In genomic region chr9:124773473-124774130, GRCh38 we compare ENCODE assay signal across 14 cellular contexts. TPM values are rescaled to one million over a fixed set of nuclear protein-coding genes. Genes with fewer than 3 reads are reported as not detected.
A peak's percentile ranks its signal among the peaks of the same experiment; 100 is the strongest.
DNase-seq lines count a peak whose midpoint lies in the region; ATAC-seq and TF ChIP-seq lines count a peak whose summit lies in the region.
"Had no signal": no experiment of that assay in that cellular context is flagged by ENCODE, and none has a peak within 500 bp of the region (broad histone marks: within the 10 kb centered on the region; RNA-seq: fewer than 3 reads in every experiment).

No MANE protein-coding gene starts in this region.

- no peak for DNase-seq in activated CD8-positive, alpha-beta T cell treated with anti-CD3 and anti-CD28 coated beads for 36 hours
- DNase-seq in activated CD8-positive, alpha-beta T cell treated with anti-CD3 and anti-CD28 coated beads, Interleukin-2, amount 10 ng/mL, durations not matched to agents 7 days and 5 days: no peak
- DNase-seq in GM13976 (ENCODE audit: low spot score): peak; percentile 21
- DNase-seq in cerebellar cortex (ENCODE audit: low spot score): no peak
- DNase-seq in NCI-H774 (lab: John Stamatoyannopoulos, UW): no peak
- DNase-seq in stimulated activated naive CD4-positive, alpha-beta T cell (lab: John Stamatoyannopoulos, UW): no peak
- DNase-seq: NCI-H1436 treated with DMSO at 0.1 percent for 48 hours had no signal

- no peaks in the 10 kb centered on the region for H3K9me3 Mint-ChIP-seq in activated CD8-positive, alpha-beta T cell treated with anti-CD3 and anti-CD28 coated beads for 36 hours
- no peaks in the 10 kb centered on the region for H3K9me3 Mint-ChIP-seq in activated CD8-positive, alpha-beta T cell treated with anti-CD3 and anti-CD28 coated beads, Interleukin-2, amount 10 ng/mL, durations not matched to agents 7 days and 5 days (ENCODE audit: insufficient read depth)
- peaks cover 0 to 11% (median 0%) of the 10 kb centered on the region in 5 experiments for H3K9me3 Mint-ChIP-seq in brain
- no peaks in the 10 kb centered on the region for H3K9me3 Mint-ChIP-seq in nephron
- H3K9me3 Mint-ChIP-seq: activated CD4-positive, alpha-beta T cell treated with anti-CD3 and anti-CD28 coated beads, Interleukin-2, amount 10 ng/mL, durations not matched to agents 24 days and 14 days; nephron progenitor cell had no signal

- no peak overlapping the region for H3K27ac Mint-ChIP-seq in activated CD8-positive, alpha-beta T cell treated with anti-CD3 and anti-CD28 coated beads for 36 hours
- no peak overlapping the region for H3K27ac Mint-ChIP-seq in activated CD8-positive, alpha-beta T cell treated with anti-CD3 and anti-CD28 coated beads, Interleukin-2, amount 10 ng/mL, durations not matched to agents 7 days and 5 days
- peak overlapping the region in 1 of 5 experiments; percentile 93 for H3K27ac Mint-ChIP-seq in brain
- peak overlapping the region in 1 of 3 experiments; percentile 17 for H3K27ac Mint-ChIP-seq in nephron
- H3K27ac Mint-ChIP-seq: H9, nephron progenitor cell had no signal

- ATAC-seq in activated CD8-positive, alpha-beta T cell treated with anti-CD3 and anti-CD28 coated beads for 36 hours: no peak
- ATAC-seq in activated CD8-positive, alpha-beta T cell treated with anti-CD3 and anti-CD28 coated beads, Interleukin-2, amount 10 ng/mL, durations not matched to agents 7 days and 5 days: no peak
- ATAC-seq: gastroesophageal sphincter had no signal

- H3K36me3 Mint-ChIP-seq in activated CD8-positive, alpha-beta T cell treated with anti-CD3 and anti-CD28 coated beads for 36 hours (ENCODE audit: low read depth): no peaks in the 10 kb centered on the region
- peaks cover 1% of the 10 kb centered on the region for H3K36me3 Mint-ChIP-seq in activated CD8-positive, alpha-beta T cell treated with anti-CD3 and anti-CD28 coated beads, Interleukin-2, amount 10 ng/mL, durations not matched to agents 7 days and 5 days (ENCODE audit: low read depth)
- no peaks in the 10 kb centered on the region for H3K36me3 Mint-ChIP-seq in brain
- no peaks in the 10 kb centered on the region for H3K36me3 Mint-ChIP-seq in nephron (ENCODE audit: low read depth)

- peak overlapping the region; percentile 22 for H3K4me3 Mint-ChIP-seq in activated CD8-positive, alpha-beta T cell treated with anti-CD3 and anti-CD28 coated beads for 36 hours
- H3K4me3 Mint-ChIP-seq in activated CD8-positive, alpha-beta T cell treated with anti-CD3 and anti-CD28 coated beads, Interleukin-2, amount 10 ng/mL, durations not matched to agents 7 days and 5 days: no peak overlapping the region
- peak overlapping the region in 3 of 5 experiments; percentile 2 to 87 (median 8) for H3K4me3 Mint-ChIP-seq in brain
- H3K4me3 Mint-ChIP-seq in nephron: peak overlapping the region; percentile 40 to 81 (median 65)
- H3K4me3 Mint-ChIP-seq: nephron progenitor cell had no signal

- H3K4me1 Mint-ChIP-seq in activated CD8-positive, alpha-beta T cell treated with anti-CD3 and anti-CD28 coated beads for 36 hours (ENCODE audit: low read depth): peaks cover 40% of the 10 kb centered on the region
- peaks cover 53% of the 10 kb centered on the region for H3K4me1 Mint-ChIP-seq in activated CD8-positive, alpha-beta T cell treated with anti-CD3 and anti-CD28 coated beads, Interleukin-2, amount 10 ng/mL, durations not matched to agents 7 days and 5 days (ENCODE audit: low read depth)
- H3K4me1 Mint-ChIP-seq in brain: peaks cover 48% of the 10 kb centered on the region
- peaks cover 35% of the 10 kb centered on the region for H3K4me1 Mint-ChIP-seq in nephron

- POLR2A ChIA-PET in activated CD8-positive, alpha-beta T cell treated with anti-CD3 and anti-CD28 coated beads for 36 hours (lab: Charles Lee): interaction anchor here (0.6 to 8.8 kb wide), 3 partner anchors 84 to 904 kb away, joined by 3 to 120 read pairs (median 9); partner anchors contain the start of genes ARPC5L, RPL35 and WDR38
- POLR2A ChIA-PET in activated CD8-positive, alpha-beta T cell treated with anti-CD3 and anti-CD28 coated beads, Interleukin-2, amount 10 ng/mL, durations not matched to agents 7 days and 5 days (lab: Charles Lee): interaction anchor here (1.0 kb wide), 1 partner anchor 88 kb away, joined by 7 read pairs; the partner anchor contains the start of genes ARPC5L and RPL35

- H3K27me3 Mint-ChIP-seq in activated CD8-positive, alpha-beta T cell treated with anti-CD3 and anti-CD28 coated beads for 36 hours: peaks cover 54% of the 10 kb centered on the region
- peaks cover 49% of the 10 kb centered on the region for H3K27me3 Mint-ChIP-seq in activated CD8-positive, alpha-beta T cell treated with anti-CD3 and anti-CD28 coated beads, Interleukin-2, amount 10 ng/mL, durations not matched to agents 7 days and 5 days (ENCODE audit: low read depth)
- H3K27me3 Mint-ChIP-seq in brain: peaks cover 73% of the 10 kb centered on the region
- peaks cover 55% of the 10 kb centered on the region for H3K27me3 Mint-ChIP-seq in nephron (ENCODE audit: low read depth)

- TF ChIP-seq CTCF in activated CD8-positive, alpha-beta T cell treated with anti-CD3 and anti-CD28 coated beads for 36 hours (IDR thresholded peaks at IDR 0.05): no peak
- no peak for TF ChIP-seq CTCF in GM13976 (IDR thresholded peaks at IDR 0.05; ENCODE audit: borderline replicate concordance, control extremely low read depth, extremely low read depth, insufficient read depth, missing control alignments)
- no peak for TF ChIP-seq CTCF in brain (conservative IDR thresholded peaks at IDR 0.05)
- TF ChIP-seq CTCF in nephron (IDR thresholded peaks at IDR 0.05; ENCODE audit: unreplicated experiment in 3 of 3): no peak

- CTCF ChIA-PET in activated CD8-positive, alpha-beta T cell treated with anti-CD3 and anti-CD28 coated beads for 36 hours (lab: Charles Lee): interaction anchor here (0.6 to 13.8 kb wide), 15 partner anchors 7 to 595 kb away, joined by 3 to 431 read pairs (median 5); partner anchors contain the start of genes ARPC5L, RPL35 and WDR38
- CTCF ChIA-PET in activated CD8-positive, alpha-beta T cell treated with anti-CD3 and anti-CD28 coated beads, Interleukin-2, amount 10 ng/mL, durations not matched to agents 7 days and 5 days (lab: Charles Lee): interaction anchor here (1.2 to 12.6 kb wide), 14 partner anchors 8 to 450 kb away, joined by 3 to 316 read pairs (median 6); partner anchors contain the start of genes ARPC5L, RPL35 and WDR38

- in situ Hi-C loops in GM13976 (cut with MboI; ENCODE audit: low sequenced_read_pairs, unreplicated experiment): loop anchor here (5.0 kb wide), 1 partner anchor 74 kb away; no protein-coding TSS in a partner anchor

- intact Hi-C loops in activated CD8-positive, alpha-beta T cell treated with anti-CD3 and anti-CD28 coated beads for 36 hours (cut with micrococcal nuclease): loop anchor here (1.0 kb wide), 1 partner anchor 80 kb away; the partner anchor contains the start of gene WDR38

RNA-seq across cellular contexts. Expression of gene NR6A1, which starts 2.5 kb away (rescaled TPM):
- total RNA-seq in activated CD8-positive, alpha-beta T cell treated with anti-CD3 and anti-CD28 coated beads for 36 hours: 1 to 10 TPM in 1 of 2 experiments, under 1 TPM in 1; 0.74 to 1.1 TPM
- total RNA-seq in activated CD8-positive, alpha-beta T cell treated with anti-CD3 and anti-CD28 coated beads, Interleukin-2, amount 10 ng/mL, durations not matched to agents 7 days and 5 days: under 1 TPM; 0.18 to 0.26 TPM
- polyA plus RNA-seq in brain (ENCODE audit: insufficient read depth, low read depth, low replicate concordance): 0.53 TPM
- polyA plus RNA-seq: CD4-positive, alpha-beta memory T cell had no signal

RNA-seq across cellular contexts. Expression of gene OLFML2A, which starts 3.3 kb away (rescaled TPM):
- total RNA-seq in activated CD8-positive, alpha-beta T cell treated with anti-CD3 and anti-CD28 coated beads for 36 hours: not detected
- total RNA-seq in activated CD8-positive, alpha-beta T cell treated with anti-CD3 and anti-CD28 coated beads, Interleukin-2, amount 10 ng/mL, durations not matched to agents 7 days and 5 days: not detected
- 6.3 TPM for polyA plus RNA-seq in brain (ENCODE audit: insufficient read depth, low read depth, low replicate concordance)
- total RNA-seq: activated CD4-positive, alpha-beta T cell treated with anti-CD3 and anti-CD28 coated beads, Interleukin-2, amount 10 ng/mL, durations not matched to agents 24 days and 14 days; CD4-positive, alpha-beta memory T cell had no signal
- polyA plus RNA-seq: CD4-positive, alpha-beta memory T cell had no signal
